Comparison of ENCODE assay signal across 30 cellular contexts in the genomic region with DNA sequence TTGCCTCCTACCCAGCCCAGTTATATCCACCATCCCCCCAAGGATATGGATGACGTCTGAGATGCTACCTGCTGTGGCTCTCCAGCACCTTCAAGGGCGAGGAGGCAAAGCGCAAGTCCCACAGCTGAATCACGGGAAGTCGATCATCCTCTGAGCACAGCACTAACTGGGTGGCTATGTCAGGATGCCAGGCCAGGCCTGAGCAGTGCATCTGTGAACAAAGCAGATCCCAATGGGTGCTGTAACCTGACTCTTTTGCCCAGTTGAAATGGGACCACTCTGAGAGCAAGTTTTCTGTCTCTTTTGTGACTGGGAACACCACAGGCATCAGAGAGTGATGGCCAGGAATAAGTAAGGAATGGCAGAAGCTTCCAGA. TPM values are rescaled to one million over a fixed set of nuclear protein-coding genes. Genes with fewer than 3 reads are reported as not detected.
DNase-seq lines count a peak whose midpoint lies in the region; ATAC-seq and TF ChIP-seq lines count a peak whose summit lies in the region.
"Had no signal": no experiment of that assay in that cellular context is flagged by ENCODE, and none has a peak within 500 bp of the region (broad histone marks: within the 10 kb centered on the region; RNA-seq: fewer than 3 reads in every experiment).

No MANE protein-coding gene starts in this region.

- H3K9me3 ChIP-seq in CD4-positive, alpha-beta memory T cell (ENCODE audit: control insufficient read depth in 1 of 2, low read length in 2 of 2): no peaks in the 10 kb centered on the region
- H3K9me3 ChIP-seq in IMR-90 (ENCODE audit: control insufficient read depth, insufficient read depth, low read length): no peaks in the 10 kb centered on the region
- H3K9me3 ChIP-seq: body of pancreas, right atrium auricular region, thyroid gland, vagina had no signal

- H3K14ac ChIP-seq in IMR-90 (replicated peaks; ENCODE audit: low read depth, low read length): no peak overlapping the region

- dilution Hi-C loops in IMR-90 (cut with HindIII; ENCODE audit: low sequenced_read_pairs, unreplicated experiment): no loop called here

- H4K5ac ChIP-seq in IMR-90 (ENCODE audit: low read depth, low read length): no peak overlapping the region

- CTCF ChIA-PET in activated CD8-positive, alpha-beta memory T cell treated with anti-CD3 and anti-CD28 coated beads, Interleukin-2, amount 10 ng/mL, durations not matched to agents 7 days and 5 days (lab: Charles Lee): interaction anchor here (0.7 to 20.2 kb wide), 11 partner anchors 10 to 164 kb away, joined by 3 to 363 read pairs (median 32); a partner anchor contains a TSS
- CTCF ChIA-PET in CD4-positive, alpha-beta memory T cell (lab: Charles Lee; ENCODE audit: partially characterized antibody): interaction anchor here (1.8 to 10.2 kb wide), 7 partner anchors 10 to 166 kb away, joined by 4 to 133 read pairs (median 68); a partner anchor contains a TSS
- CTCF ChIA-PET in IMR-90 (lab: Yijun Ruan, JAX): interaction anchor here (0.6 to 2.2 kb wide), 4 partner anchors 24 to 371 kb away, joined by 3 to 15 read pairs (median 5); no protein-coding TSS in a partner anchor

- no peaks in the 10 kb centered on the region for H3K27me3 Mint-ChIP-seq in activated CD8-positive, alpha-beta memory T cell treated with anti-CD3 and anti-CD28 coated beads, Interleukin-2, amount 10 ng/mL, durations not matched to agents 7 days and 5 days
- no peaks in the 10 kb centered on the region for H3K27me3 Mint-ChIP-seq in CD4-positive, alpha-beta memory T cell
- H3K27me3 Mint-ChIP-seq in activated T-helper 2 cell treated with anti-CD3 and anti-CD28 coated beads, Interferon-gamma antibody, Interleukin-2, Interleukin-4, amounts not matched to agents 10 μg/mL and 5 μg/mL and 100 μg/mL, durations not matched to agents 14 hours and 24 hours and 36 hours (ENCODE audit: low read depth): no peaks in the 10 kb centered on the region
- H3K27me3 Mint-ChIP-seq: T-cell had no signal

- no peaks in the 10 kb centered on the region for H3K9me3 Mint-ChIP-seq in activated CD8-positive, alpha-beta memory T cell treated with anti-CD3 and anti-CD28 coated beads, Interleukin-2, amount 10 ng/mL, durations not matched to agents 7 days and 5 days (ENCODE audit: low read depth)
- no peaks in the 10 kb centered on the region for H3K9me3 Mint-ChIP-seq in CD4-positive, alpha-beta memory T cell
- H3K9me3 Mint-ChIP-seq in activated T-helper 2 cell treated with anti-CD3 and anti-CD28 coated beads, Interferon-gamma antibody, Interleukin-2, Interleukin-4, amounts not matched to agents 10 μg/mL and 5 μg/mL and 100 μg/mL, durations not matched to agents 14 hours and 24 hours and 36 hours: no peaks in the 10 kb centered on the region
- H3K9me3 Mint-ChIP-seq: T-cell had no signal

- intact Hi-C loops in CD4-positive, alpha-beta memory T cell (cut with micrococcal nuclease): loop anchor here (5.0 kb wide), 1 partner anchor 660 kb away; no protein-coding TSS in a partner anchor
- intact Hi-C loops in IMR-90 (cut with micrococcal nuclease): loop anchor here (10.0 kb wide), 1 partner anchor 203 kb away; no protein-coding TSS in a partner anchor
- intact Hi-C loops in activated T-helper 2 cell treated with anti-CD3 and anti-CD28 coated beads, Interferon-gamma antibody, Interleukin-2, Interleukin-4, amounts not matched to agents 10 μg/mL and 5 μg/mL and 100 μg/mL, durations not matched to agents 14 hours and 24 hours and 36 hours (cut with micrococcal nuclease): loop anchor here (5.0 kb wide), 1 partner anchor 320 kb away; a partner anchor contains a TSS

- no peak overlapping the region for H4K91ac ChIP-seq in IMR-90 (ENCODE audit: insufficient read depth, low read depth, low read length)

- TF ChIP-seq POLR2A in IMR-90 (IDR thresholded peaks at IDR 0.05; ENCODE audit: low read depth, low read length): no peak

- no peak overlapping the region for H2BK5ac ChIP-seq in IMR-90 (ENCODE audit: low read depth, low read length, poor library complexity, severe bottlenecking)

- no peak for TF ChIP-seq CTCF in IMR-90 (conservative IDR thresholded peaks at IDR 0.05; ENCODE audit: low read depth, low read length)

- H3K79me1 ChIP-seq in IMR-90 (ENCODE audit: low read depth in 1 of 2, low read length in 2 of 2): no peaks in the 10 kb centered on the region

- H3K27ac Mint-ChIP-seq in activated CD8-positive, alpha-beta memory T cell treated with anti-CD3 and anti-CD28 coated beads, Interleukin-2, amount 10 ng/mL, durations not matched to agents 7 days and 5 days: peak overlapping the region; percentile 97
- peak overlapping the region in 4 of 7 donors; percentile 25 to 53 (median 42) for H3K27ac Mint-ChIP-seq in CD4-positive, alpha-beta memory T cell
- H3K27ac Mint-ChIP-seq in activated T-helper 2 cell treated with anti-CD3 and anti-CD28 coated beads, Interferon-gamma antibody, Interleukin-2, Interleukin-4, amounts not matched to agents 10 μg/mL and 5 μg/mL and 100 μg/mL, durations not matched to agents 14 hours and 24 hours and 36 hours: peak overlapping the region; percentile 87

- no peak overlapping the region for H2AFZ ChIP-seq in IMR-90 (replicated peaks; ENCODE audit: low read length, poor library complexity)

- DNase-seq in activated CD8-positive, alpha-beta memory T cell treated with anti-CD3 and anti-CD28 coated beads, Interleukin-2, amount 10 ng/mL, durations not matched to agents 7 days and 5 days: no peak
- no peak for DNase-seq in activated CD8-positive, alpha-beta memory T cell treated with anti-CD3 and anti-CD28 coated beads, Interleukin-2, amount 50 U/mL, for 4 hours
- no peak for DNase-seq in CD4-positive, alpha-beta memory T cell
- DNase-seq in IMR-90: no peak
- no peak for DNase-seq in activated T-helper 2 cell treated with anti-CD3 and anti-CD28 coated beads, Interferon-gamma antibody, Interleukin-2, Interleukin-4, amounts not matched to agents 10 μg/mL and 5 μg/mL and 100 μg/mL, durations not matched to agents 14 hours and 24 hours and 36 hours (ENCODE audit: low spot score)
- no peak for DNase-seq in NCI-H2227 treated with DMSO at 0.1 percent for 48 hours (lab: John Stamatoyannopoulos, UW)
- DNase-seq in OCI-M1 (lab: John Stamatoyannopoulos, UW): no peak
- DNase-seq: activated CD4-positive, CD25-positive, alpha-beta regulatory T cell; body of pancreas; cerebellar nuclear complex; DMS153; GOT3; left ventricle myocardium superior; mesendoderm; NCI-H1092 treated with DMSO at 0.1 percent for 48 hours; NCI-H1694 treated with DMSO at 0.1 percent for 48 hours; NCI-H82; posterior cingulate gyrus; small intestine; T-cell; thyroid gland had no signal

- H3K4me1 ChIP-seq in CD4-positive, alpha-beta memory T cell (ENCODE audit: insufficient read depth, low read length): peaks cover 54% of the 10 kb centered on the region
- no peaks in the 10 kb centered on the region; the same call in 1 of the 2 replicates for H3K4me1 ChIP-seq in IMR-90 (ENCODE audit: control insufficient read depth, insufficient read depth, low read length)
- H3K4me1 ChIP-seq: right atrium auricular region, thyroid gland, vagina had no signal

- H3K9me1 ChIP-seq in IMR-90 (ENCODE audit: insufficient read depth, low read length): peaks cover 3% of the 10 kb centered on the region; the same call in 1 of the 2 replicates

- H4K20me1 ChIP-seq in IMR-90 (ENCODE audit: insufficient read depth, low read length): no peaks in the 10 kb centered on the region

- H3K9ac ChIP-seq in IMR-90 (ENCODE audit: low read depth, low read length): no peak overlapping the region

- POLR2A ChIA-PET in CD4-positive, alpha-beta memory T cell (lab: Charles Lee; ENCODE audit: partially characterized antibody): interaction anchor here (4.1 kb wide), 1 partner anchor 25 kb away, joined by 23 read pairs; no protein-coding TSS in a partner anchor
- POLR2A ChIA-PET in IMR-90 (lab: Charles Lee; ENCODE audit: unreplicated experiment): no interaction called here

- H3K4me2 ChIP-seq in IMR-90 (ENCODE audit: low read depth, low read length): no peak overlapping the region

- no peak overlapping the region for H3K23ac ChIP-seq in IMR-90 (ENCODE audit: low read depth, low read length)

- in situ Hi-C loops in IMR-90 (cut with MboI; ENCODE audit: low sequenced_read_pairs): loop anchor here (5.0 kb wide), 2 partner anchors 75 to 165 kb away; no protein-coding TSS in a partner anchor

- BruUV-seq in IMR-90 (replicated peaks; lab: Mats Ljungman, UMichigan): no TSS peak

- no peak overlapping the region for H3K4me3 ChIP-seq in CD4-positive, alpha-beta memory T cell (ENCODE audit: low read length in 2 of 2)
- no peak overlapping the region for H3K4me3 ChIP-seq in IMR-90 (ENCODE audit: insufficient read depth, low read depth, low read length)
- H3K4me3 ChIP-seq: body of pancreas, GM12878, right atrium auricular region, thyroid gland, vagina had no signal

- H2BK20ac ChIP-seq in IMR-90 (ENCODE audit: low read depth, low read length): no peak overlapping the region

- H2BK15ac ChIP-seq in IMR-90 (ENCODE audit: low read depth, low read length): no peak overlapping the region

- H3K27me3 ChIP-seq in CD4-positive, alpha-beta memory T cell (ENCODE audit: insufficient read depth, low read length): no peaks in the 10 kb centered on the region
- no peaks in the 10 kb centered on the region for H3K27me3 ChIP-seq in IMR-90 (ENCODE audit: control insufficient read depth, insufficient read depth, low read length)
- H3K27me3 ChIP-seq: body of pancreas, right atrium auricular region, thyroid gland, vagina had no signal

- peaks cover 51% of the 10 kb centered on the region for H3K36me3 Mint-ChIP-seq in activated CD8-positive, alpha-beta memory T cell treated with anti-CD3 and anti-CD28 coated beads, Interleukin-2, amount 10 ng/mL, durations not matched to agents 7 days and 5 days
- peaks cover 31 to 45% of the 10 kb centered on the region in 2 donors for H3K36me3 Mint-ChIP-seq in CD4-positive, alpha-beta memory T cell
- peaks cover 50% of the 10 kb centered on the region for H3K36me3 Mint-ChIP-seq in activated T-helper 2 cell treated with anti-CD3 and anti-CD28 coated beads, Interferon-gamma antibody, Interleukin-2, Interleukin-4, amounts not matched to agents 10 μg/mL and 5 μg/mL and 100 μg/mL, durations not matched to agents 14 hours and 24 hours and 36 hours (ENCODE audit: low read depth)

- H2BK120ac ChIP-seq in IMR-90 (ENCODE audit: low read depth, low read length): no peak overlapping the region

- no peak for ATAC-seq in activated CD8-positive, alpha-beta memory T cell treated with anti-CD3 and anti-CD28 coated beads, Interleukin-2, amount 10 ng/mL, durations not matched to agents 7 days and 5 days
- ATAC-seq in IMR-90 (ENCODE audit: low read depth) (no peak), HG02678 (IDR thresholded peaks at IDR 0.05; ENCODE audit: unreplicated experiment) (no peak)
- ATAC-seq: body of pancreas, esophagus mucosa, GM12878, left ventricle myocardium superior, T-cell had no signal

- TF ChIP-seq RAD21 in IMR-90 (IDR thresholded peaks at IDR 0.05; ENCODE audit: low read length): no peak

- peaks cover 11% of the 10 kb centered on the region for H3K36me3 ChIP-seq in CD4-positive, alpha-beta memory T cell (ENCODE audit: insufficient read depth, low read length)
- peaks cover 12% of the 10 kb centered on the region for H3K36me3 ChIP-seq in IMR-90 (ENCODE audit: control insufficient read depth, insufficient read depth, low read length)
- H3K36me3 ChIP-seq: thyroid gland had no signal

- H3K56ac ChIP-seq in IMR-90 (ENCODE audit: extremely low read depth, insufficient read depth, low read length): no peak overlapping the region

- H4K8ac ChIP-seq in IMR-90 (ENCODE audit: low read depth in 2 of 2, low read length in 2 of 2): no peak overlapping the region

- H2AK9ac ChIP-seq in IMR-90 (replicated peaks; ENCODE audit: low read depth, low read length, poor library complexity): no peak overlapping the region

- H3K4ac ChIP-seq in IMR-90 (ENCODE audit: low read depth, low read length): no peak overlapping the region

- H3K27ac ChIP-seq in CD4-positive, alpha-beta memory T cell (ENCODE audit: low read depth, low read length): no peak overlapping the region
- H3K27ac ChIP-seq in IMR-90 (ENCODE audit: insufficient read depth, low read length): no peak overlapping the region
- H3K27ac ChIP-seq: body of pancreas, right atrium auricular region, thyroid gland, vagina had no signal

- peak overlapping the region; percentile 74 for H3K4me3 Mint-ChIP-seq in activated CD8-positive, alpha-beta memory T cell treated with anti-CD3 and anti-CD28 coated beads, Interleukin-2, amount 10 ng/mL, durations not matched to agents 7 days and 5 days
- no peak overlapping the region for H3K4me3 Mint-ChIP-seq in CD4-positive, alpha-beta memory T cell
- H3K4me3 Mint-ChIP-seq in activated T-helper 2 cell treated with anti-CD3 and anti-CD28 coated beads, Interferon-gamma antibody, Interleukin-2, Interleukin-4, amounts not matched to agents 10 μg/mL and 5 μg/mL and 100 μg/mL, durations not matched to agents 14 hours and 24 hours and 36 hours (ENCODE audit: low read depth): peak overlapping the region; percentile 70

- H3K18ac ChIP-seq in IMR-90 (ENCODE audit: low read depth, low read length): no peak overlapping the region

- peak overlapping the region; percentile 5; the same call in 1 of the 2 replicates for H2AK5ac ChIP-seq in IMR-90 (ENCODE audit: low read depth, low read length)

- WGBS in IMR-90 (ENCODE audit: extremely low coverage in 2 of 2, insufficient read length in 1 of 2), 2 experiments: 82% methylated on average over 5 of the region's 5 CpGs; no CpG with 5 or more reads in 1 of the 2 experiments

- peaks cover 91% of the 10 kb centered on the region for H3K4me1 Mint-ChIP-seq in activated CD8-positive, alpha-beta memory T cell treated with anti-CD3 and anti-CD28 coated beads, Interleukin-2, amount 10 ng/mL, durations not matched to agents 7 days and 5 days
- peaks cover 42 to 62% (median 47%) of the 10 kb centered on the region in 4 donors for H3K4me1 Mint-ChIP-seq in CD4-positive, alpha-beta memory T cell
- peaks cover 84% of the 10 kb centered on the region for H3K4me1 Mint-ChIP-seq in activated T-helper 2 cell treated with anti-CD3 and anti-CD28 coated beads, Interferon-gamma antibody, Interleukin-2, Interleukin-4, amounts not matched to agents 10 μg/mL and 5 μg/mL and 100 μg/mL, durations not matched to agents 14 hours and 24 hours and 36 hours (ENCODE audit: low read depth)

RNA-seq across cellular contexts. Expression of a gene that starts 12.3 kb away (rescaled TPM):
- 100 to 1,000 TPM in 1 of 2 experiments, 10 to 100 TPM in 1; 42.9 to 120 TPM for total RNA-seq in activated CD8-positive, alpha-beta memory T cell treated with anti-CD3 and anti-CD28 coated beads, Interleukin-2, amount 10 ng/mL, durations not matched to agents 7 days and 5 days
- 10 to 100 TPM; 64.0 to 70.9 TPM for total RNA-seq in CD4-positive, alpha-beta memory T cell
- polyA plus RNA-seq in CD4-positive, alpha-beta memory T cell: 1 to 10 TPM in 1 of 2 donors, under 1 TPM in 1; 0.76 to 2.4 TPM
- total RNA-seq in IMR-90 (2012; rRNA removed): 1.1 and 1.3 TPM in 2 replicates
- 6.1 and 8.1 TPM in 2 replicates for polyA plus RNA-seq in IMR-90 (2012; rRNA removed)
- 0.56 and 1.5 TPM in 2 replicates for polyA plus RNA-seq in IMR-90 (2012; cell fraction: cytosol; rRNA removed)
- polyA plus RNA-seq in IMR-90 (2012; cell fraction: nucleus; rRNA removed; ENCODE audit: low replicate concordance): 84.2 and 148 TPM in 2 replicates
- 57.4 and 60.6 TPM in 2 replicates for total RNA-seq in activated T-helper 2 cell treated with anti-CD3 and anti-CD28 coated beads, Interferon-gamma antibody, Interleukin-2, Interleukin-4, amounts not matched to agents 10 μg/mL and 5 μg/mL and 100 μg/mL, durations not matched to agents 14 hours and 24 hours and 36 hours

RNA-seq across cellular contexts. Expression of a gene that starts 22.3 kb away (rescaled TPM):
- 100 to 1,000 TPM; 268 to 300 TPM for total RNA-seq in activated CD8-positive, alpha-beta memory T cell treated with anti-CD3 and anti-CD28 coated beads, Interleukin-2, amount 10 ng/mL, durations not matched to agents 7 days and 5 days
- 100 to 1,000 TPM; 141 to 162 TPM for total RNA-seq in CD4-positive, alpha-beta memory T cell
- 100 to 1,000 TPM; 473 to 613 TPM for polyA plus RNA-seq in CD4-positive, alpha-beta memory T cell
- 98.3 and 99.1 TPM in 2 replicates for total RNA-seq in IMR-90 (2012; rRNA removed)
- polyA plus RNA-seq in IMR-90 (2012; rRNA removed): 265 and 333 TPM in 2 replicates
- 604 and 664 TPM in 2 replicates for polyA plus RNA-seq in IMR-90 (2012; cell fraction: cytosol; rRNA removed)
- polyA plus RNA-seq in IMR-90 (2012; cell fraction: nucleus; rRNA removed; ENCODE audit: low replicate concordance): 167 and 179 TPM in 2 replicates
- 278 and 283 TPM in 2 replicates for total RNA-seq in activated T-helper 2 cell treated with anti-CD3 and anti-CD28 coated beads, Interferon-gamma antibody, Interleukin-2, Interleukin-4, amounts not matched to agents 10 μg/mL and 5 μg/mL and 100 μg/mL, durations not matched to agents 14 hours and 24 hours and 36 hours

RNA-seq across cellular contexts. Expression of a gene that starts 28.4 kb away (rescaled TPM):
- total RNA-seq in activated CD8-positive, alpha-beta memory T cell treated with anti-CD3 and anti-CD28 coated beads, Interleukin-2, amount 10 ng/mL, durations not matched to agents 7 days and 5 days: 10 to 100 TPM; 49.2 to 53.6 TPM
- total RNA-seq in CD4-positive, alpha-beta memory T cell: 10 to 100 TPM; 69.6 to 69.8 TPM
- 10 to 100 TPM; 26.8 to 36.8 TPM for polyA plus RNA-seq in CD4-positive, alpha-beta memory T cell
- total RNA-seq in IMR-90 (2012; rRNA removed): 10.2 and 10.3 TPM in 2 replicates
- polyA plus RNA-seq in IMR-90 (2012; rRNA removed): 6.1 and 10.3 TPM in 2 replicates
- polyA plus RNA-seq in IMR-90 (2012; cell fraction: cytosol; rRNA removed): 3.8 and 6.9 TPM in 2 replicates
- polyA plus RNA-seq in IMR-90 (2012; cell fraction: nucleus; rRNA removed; ENCODE audit: low replicate concordance): 5.0 and 17.2 TPM in 2 replicates
- 46.7 and 47.9 TPM in 2 replicates for total RNA-seq in activated T-helper 2 cell treated with anti-CD3 and anti-CD28 coated beads, Interferon-gamma antibody, Interleukin-2, Interleukin-4, amounts not matched to agents 10 μg/mL and 5 μg/mL and 100 μg/mL, durations not matched to agents 14 hours and 24 hours and 36 hours

RNA-seq across cellular contexts. Expression of a gene that starts 44.5 kb away (rescaled TPM):
- under 1 TPM in 1 of 2 experiments, not detected in 1; 0.41 TPM for total RNA-seq in activated CD8-positive, alpha-beta memory T cell treated with anti-CD3 and anti-CD28 coated beads, Interleukin-2, amount 10 ng/mL, durations not matched to agents 7 days and 5 days
- not detected for total RNA-seq in CD4-positive, alpha-beta memory T cell
- not detected for polyA plus RNA-seq in CD4-positive, alpha-beta memory T cell
- total RNA-seq in IMR-90 (2012; rRNA removed): not detected in 2 replicates
- 0.03 TPM in 1 of 2 replicates, not detected in the other for polyA plus RNA-seq in IMR-90 (2012; rRNA removed)
- polyA plus RNA-seq in IMR-90 (2012; cell fraction: cytosol; rRNA removed): not detected in 2 replicates
- not detected in 2 replicates for polyA plus RNA-seq in IMR-90 (2012; cell fraction: nucleus; rRNA removed; ENCODE audit: low replicate concordance)
- total RNA-seq in activated T-helper 2 cell treated with anti-CD3 and anti-CD28 coated beads, Interferon-gamma antibody, Interleukin-2, Interleukin-4, amounts not matched to agents 10 μg/mL and 5 μg/mL and 100 μg/mL, durations not matched to agents 14 hours and 24 hours and 36 hours: 0.14 and 0.21 TPM in 2 replicates
- total RNA-seq: body of pancreas, dermis microvascular lymphatic vessel endothelial cell, esophagus mucosa, fibroblast of villous mesenchyme, GM12878, left ventricle myocardium superior, M059J, right atrium auricular region, thyroid gland, vagina had no signal
- polyA plus RNA-seq: GM12878, keratinocyte, small intestine had no signal

Comparison
In these comparisons a context has a peak if more than half of its experiments do, and no peak if none do; other contexts are left out.
1. H3K27ac Mint-ChIP-seq: peak in every context shown above with its lines; median percentile 97 in activated CD8-positive, alpha-beta memory T cell treated with anti-CD3 and anti-CD28 coated beads, Interleukin-2, amount 10 ng/mL, durations not matched to agents 7 days and 5 days; 87 in activated T-helper 2 cell treated with anti-CD3 and anti-CD28 coated beads, Interferon-gamma antibody, Interleukin-2, Interleukin-4, amounts not matched to agents 10 μg/mL and 5 μg/mL and 100 μg/mL, durations not matched to agents 14 hours and 24 hours and 36 hours; 42 in CD4-positive, alpha-beta memory T cell.
2. H3K4me3 Mint-ChIP-seq: peak in activated CD8-positive, alpha-beta memory T cell treated with anti-CD3 and anti-CD28 coated beads, Interleukin-2, amount 10 ng/mL, durations not matched to agents 7 days and 5 days (single experiment) and activated T-helper 2 cell treated with anti-CD3 and anti-CD28 coated beads, Interferon-gamma antibody, Interleukin-2, Interleukin-4, amounts not matched to agents 10 μg/mL and 5 μg/mL and 100 μg/mL, durations not matched to agents 14 hours and 24 hours and 36 hours (single experiment); none in CD4-positive, alpha-beta memory T cell (0 of 8).
3. RNA of a gene that starts 12.3 kb away (total RNA-seq): 42.9 to 120 TPM in activated CD8-positive, alpha-beta memory T cell treated with anti-CD3 and anti-CD28 coated beads, Interleukin-2, amount 10 ng/mL, durations not matched to agents 7 days and 5 days, 64.0 to 70.9 TPM in CD4-positive, alpha-beta memory T cell and 57.4 to 60.6 TPM in activated T-helper 2 cell treated with anti-CD3 and anti-CD28 coated beads, Interferon-gamma antibody, Interleukin-2, Interleukin-4, amounts not matched to agents 10 μg/mL and 5 μg/mL and 100 μg/mL, durations not matched to agents 14 hours and 24 hours and 36 hours; 1.1 to 1.3 TPM in IMR-90; every median in the first group is over 10 times any median in the second.